8 cellular contexts compared by ENCODE assay signal in genomic region chr7:1665721-1666250, GRCh38. TPM values are rescaled to one million over a fixed set of nuclear protein-coding genes. Genes with fewer than 3 reads are reported as not detected.
A peak's percentile ranks its signal among the peaks of the same experiment; 100 is the strongest.
DNase-seq lines count a peak whose midpoint lies in the region; ATAC-seq and TF ChIP-seq lines count a peak whose summit lies in the region.

No MANE protein-coding gene starts in this region.

- no peak for TF ChIP-seq CTCF in Loucy (conservative IDR thresholded peaks at IDR 0.05; ENCODE audit: low read length)
- TF ChIP-seq CTCF in nephron progenitor cell (IDR thresholded peaks at IDR 0.05), result no peak
- TF ChIP-seq CTCF in OCI-LY7 (conservative IDR thresholded peaks at IDR 0.05; ENCODE audit: low read length), result no peak

- H4K20me1 ChIP-seq in Loucy (ENCODE audit: insufficient read depth, low read length, poor library complexity, severe bottlenecking) (no peaks in the 10 kb centered on the region), OCI-LY7 (ENCODE audit: insufficient read depth, low read length) (no peaks in the 10 kb centered on the region)

- H2AFZ ChIP-seq in Loucy (ENCODE audit: low read length) (no peak overlapping the region), OCI-LY7 (ENCODE audit: low read length) (no peak overlapping the region)

- H3K27me3 ChIP-seq in Loucy (ENCODE audit: insufficient read depth, low read length, poor library complexity, severe bottlenecking), result no peaks in the 10 kb centered on the region

- H3K4me3 ChIP-seq in Loucy (ENCODE audit: low read length, poor library complexity, severe bottlenecking) (peak overlapping the region; percentile 44), OCI-LY7 (ENCODE audit: low read depth, low read length, poor library complexity, severe bottlenecking) (no peak overlapping the region)

- no peaks in the 10 kb centered on the region for H3F3A ChIP-seq in Loucy (ENCODE audit: low read depth)

- no peak overlapping the region for H3K27ac ChIP-seq in OCI-LY7 (ENCODE audit: low read depth, low read length, poor library complexity, severe bottlenecking)

- H3K9me3 ChIP-seq in Loucy (ENCODE audit: insufficient read depth, low read depth, low read length), result no peaks in the 10 kb centered on the region
- H3K9me3 ChIP-seq in OCI-LY7 (ENCODE audit: low read length), result no peaks in the 10 kb centered on the region

- peak; percentile 38 for ATAC-seq in effector memory CD8-positive, alpha-beta T cell (replicated peaks)
- ATAC-seq in GM19328 (IDR thresholded peaks at IDR 0.05; ENCODE audit: unreplicated experiment), result no peak

- peaks cover 32 to 57% of the 10 kb centered on the region in 2 donors for H3K27me3 Mint-ChIP-seq in effector memory CD8-positive, alpha-beta T cell
- peaks cover 35% of the 10 kb centered on the region for H3K27me3 Mint-ChIP-seq in nephron progenitor cell (ENCODE audit: low read depth, poor library complexity)

- H3K9ac ChIP-seq in Loucy (ENCODE audit: low read depth, low read length, poor library complexity, severe bottlenecking), result no peak overlapping the region

- H3K9me3 Mint-ChIP-seq in effector memory CD8-positive, alpha-beta T cell, result no peaks in the 10 kb centered on the region
- peaks cover 7% of the 10 kb centered on the region for H3K9me3 Mint-ChIP-seq in nephron progenitor cell

- H3K36me3 ChIP-seq in Loucy (ENCODE audit: insufficient read depth, low read length) (no peaks in the 10 kb centered on the region), OCI-LY7 (ENCODE audit: insufficient read depth, low read length) (no peaks in the 10 kb centered on the region)

- intact Hi-C loops in OCI-LY7 (cut with micrococcal nuclease; ENCODE audit: unreplicated experiment), result loop anchor here (10.0 kb wide), 1 partner anchor 91 kb away; the partner anchor contains the start of gene PSMG3

- no peak overlapping the region for H3K4me3 Mint-ChIP-seq in effector memory CD8-positive, alpha-beta T cell
- no peak overlapping the region for H3K4me3 Mint-ChIP-seq in nephron progenitor cell

- H3K79me2 ChIP-seq in Loucy (ENCODE audit: insufficient read depth, low read length) (no peaks in the 10 kb centered on the region), OCI-LY7 (ENCODE audit: insufficient read depth, low read depth, low read length) (no peaks in the 10 kb centered on the region)

- CTCF ChIA-PET in OCI-LY7 (lab: Charles Lee; ENCODE audit: unreplicated experiment), result no interaction called here

- H3K9me2 ChIP-seq in Loucy (replicated peaks; ENCODE audit: low read depth, low read length) (no peaks in the 10 kb centered on the region), OCI-LY7 (ENCODE audit: insufficient read depth, low read length) (no peaks in the 10 kb centered on the region)

- BruUV-seq in OCI-LY7 (replicated peaks; lab: Mats Ljungman, UMichigan), result no TSS peak

- peak; percentile 61 for DNase-seq in COLO668 (lab: John Stamatoyannopoulos, UW; ENCODE audit: unreplicated experiment)
- no peak for DNase-seq in effector memory CD8-positive, alpha-beta T cell
- DNase-seq in nephron progenitor cell, result peak; percentile 71
- no peak for DNase-seq in OCI-LY7 (ENCODE audit: low spot score)
- no peak for DNase-seq in kidney glomerular epithelial cell (lab: John Stamatoyannopoulos, UW)
- DNase-seq in activated gamma-delta T cell (lab: John Stamatoyannopoulos, UW), result no peak

- H3K4me2 ChIP-seq in Loucy (ENCODE audit: low read depth, low read length, poor library complexity, severe bottlenecking) (no peak overlapping the region), OCI-LY7 (ENCODE audit: low read length) (no peak overlapping the region)

- H3K27ac Mint-ChIP-seq in effector memory CD8-positive, alpha-beta T cell, result no peak overlapping the region
- H3K27ac Mint-ChIP-seq in nephron progenitor cell, result no peak overlapping the region

- H3K4me1 ChIP-seq in Loucy (ENCODE audit: insufficient read depth, low read length, poor library complexity, severe bottlenecking) (no peaks in the 10 kb centered on the region), OCI-LY7 (ENCODE audit: insufficient read depth, low read length, poor library complexity, severe bottlenecking) (no peaks in the 10 kb centered on the region)

- H3K36me3 Mint-ChIP-seq in effector memory CD8-positive, alpha-beta T cell (ENCODE audit: insufficient read depth), result no peaks in the 10 kb centered on the region
- H3K36me3 Mint-ChIP-seq in nephron progenitor cell (ENCODE audit: low read depth), result no peaks in the 10 kb centered on the region

- POLR2A ChIA-PET in OCI-LY7 (lab: Charles Lee), result no interaction called here

- peaks cover 11 to 12% of the 10 kb centered on the region in 2 donors for H3K4me1 Mint-ChIP-seq in effector memory CD8-positive, alpha-beta T cell (ENCODE audit: low read depth in 2 of 2)
- peaks cover 14% of the 10 kb centered on the region for H3K4me1 Mint-ChIP-seq in nephron progenitor cell

RNA-seq across cellular contexts. Expression of gene ELFN1, which starts 4.3 kb away (rescaled TPM):
- total RNA-seq in OCI-LY7 (2014; rRNA removed; shearing (Covaris generic)), result not detected in 2 replicates
- total RNA-seq in OCI-LY7 (2022), result not detected in 2 replicates

Comparison
In these comparisons a context has a peak if more than half of its experiments do, and no peak if none do; other contexts are left out.
1. DNase-seq: peak in COLO668 (single experiment) and nephron progenitor cell (single experiment); none in effector memory CD8-positive, alpha-beta T cell (0 of 3), OCI-LY7 (single experiment), kidney glomerular epithelial cell (single experiment) and activated gamma-delta T cell (single experiment).